8 cellular contexts compared by ENCODE assay signal in the genomic region with DNA sequence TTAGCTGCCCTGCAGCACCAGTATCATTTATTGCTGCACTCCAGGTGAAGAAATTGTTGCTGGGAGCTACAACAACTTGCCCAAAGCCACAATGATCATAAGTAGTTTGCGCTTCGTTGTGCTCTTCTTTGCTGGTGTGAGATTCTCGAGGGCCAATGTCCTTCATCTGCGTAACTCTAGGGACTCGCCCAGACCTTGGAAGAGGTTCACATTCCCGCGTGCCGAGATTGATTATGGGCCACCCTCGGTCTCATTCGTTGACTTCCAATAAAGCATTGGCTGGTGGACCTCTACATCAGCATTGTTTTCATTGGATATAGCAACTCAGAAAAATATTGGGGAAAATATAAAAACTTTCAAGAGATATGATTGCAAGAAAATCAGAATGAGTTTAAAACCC. TPM values are rescaled to one million over a fixed set of nuclear protein-coding genes. Genes with fewer than 3 reads are reported as not detected.
A peak's percentile ranks its signal among the peaks of the same experiment; 100 is the strongest.
DNase-seq lines count a peak whose midpoint lies in the region; ATAC-seq, FAIRE-seq and TF ChIP-seq lines count a peak whose summit lies in the region.
"Had no signal": no experiment of that assay in that cellular context is flagged by ENCODE, and none has a peak within 500 bp of the region (broad histone marks: within the 10 kb centered on the region; RNA-seq: fewer than 3 reads in every experiment).

No MANE protein-coding gene starts in this region.

- H3K9me3 Mint-ChIP-seq in IgD-negative memory B cell: no peaks in the 10 kb centered on the region
- H3K9me3 Mint-ChIP-seq in activated naive CD8-positive, alpha-beta T cell treated with anti-CD3 and anti-CD28 coated beads, Interleukin-2, amount 50 U/mL, for 24 hours: no peaks in the 10 kb centered on the region
- no peaks in the 10 kb centered on the region for H3K9me3 Mint-ChIP-seq in stimulated activated memory B cell treated with anti-CD40 and anti-IgM and Interleukin-4, amounts not matched to agents 10 μg/mL and 1 μg/mL and 100 μg/mL, for 72 hours

- H3K79me2 ChIP-seq in keratinocyte (ENCODE audit: control insufficient read depth, insufficient read depth, low read length): peaks cover 51% of the 10 kb centered on the region

- peak overlapping the region; percentile 93 to 99 (median 93) for H3K4me3 ChIP-seq in keratinocyte (ENCODE audit: control insufficient read depth in 2 of 3, extremely low read depth in 1 of 3, insufficient read depth in 2 of 3, low read depth in 1 of 3, low read length in 3 of 3)

- peaks cover 29% of the 10 kb centered on the region for H3K4me1 ChIP-seq in keratinocyte (ENCODE audit: control insufficient read depth, extremely low read depth, insufficient read depth, low read length)

- H3K27ac ChIP-seq in keratinocyte (ENCODE audit: control insufficient read depth, insufficient read depth, low read length): peak overlapping the region; percentile 98

- no peak overlapping the region for H3K27ac Mint-ChIP-seq in IgD-negative memory B cell
- no peak overlapping the region for H3K27ac Mint-ChIP-seq in activated naive CD8-positive, alpha-beta T cell treated with anti-CD3 and anti-CD28 coated beads, Interleukin-2, amount 50 U/mL, for 24 hours
- no peak overlapping the region for H3K27ac Mint-ChIP-seq in stimulated activated memory B cell treated with anti-CD40 and anti-IgM and Interleukin-4, amounts not matched to agents 10 μg/mL and 1 μg/mL and 100 μg/mL, for 72 hours

- H3K9me1 ChIP-seq in keratinocyte (ENCODE audit: control insufficient read depth, extremely low read depth, insufficient read depth, low read length): peaks cover 3% of the 10 kb centered on the region

- peak overlapping the region; percentile 90 for H3K4me2 ChIP-seq in keratinocyte (ENCODE audit: control insufficient read depth, extremely low read depth, insufficient read depth, low read depth, low read length)

- no peak for DNase-seq in activated naive CD8-positive, alpha-beta T cell treated with anti-CD3 and anti-CD28 coated beads, Interleukin-2, amount 50 U/mL, for 24 hours
- no peak for DNase-seq in keratinocyte (ENCODE audit: low read depth, low spot score)
- DNase-seq in stimulated activated CD4-positive, alpha-beta T cell treated with anti-CD3 and anti-CD28 coated beads, Interleukin-1b, Interleukin-23, amount 100 ng/mL, for 48 hours: no peak
- DNase-seq in activated CD4-positive, alpha-beta T cell treated with anti-CD3 and anti-CD28 coated beads, Interleukin-2, amount 50 U/mL, for 4 hours: no peak
- DNase-seq: substantia nigra had no signal

- FAIRE-seq in keratinocyte (lab: Jason Lieb, UNC): no peak

- H3K27me3 ChIP-seq in keratinocyte (ENCODE audit: control insufficient read depth, extremely low read depth, insufficient read depth, low read length): no peaks in the 10 kb centered on the region

- dilution Hi-C loops in keratinocyte (cut with MboI; ENCODE audit: extremely low pct_ligation_motif_present, low sequenced_read_pairs): no loop called here

- no peaks in the 10 kb centered on the region for H3K36me3 Mint-ChIP-seq in IgD-negative memory B cell
- H3K36me3 Mint-ChIP-seq in activated naive CD8-positive, alpha-beta T cell treated with anti-CD3 and anti-CD28 coated beads, Interleukin-2, amount 50 U/mL, for 24 hours (ENCODE audit: low read depth): no peaks in the 10 kb centered on the region
- no peaks in the 10 kb centered on the region for H3K36me3 Mint-ChIP-seq in stimulated activated memory B cell treated with anti-CD40 and anti-IgM and Interleukin-4, amounts not matched to agents 10 μg/mL and 1 μg/mL and 100 μg/mL, for 72 hours

- peaks cover 2 to 6% of the 10 kb centered on the region in 2 experiments for H3K36me3 ChIP-seq in keratinocyte (ENCODE audit: control insufficient read depth in 2 of 2, extremely low read depth in 1 of 2, insufficient read depth in 2 of 2, low read length in 2 of 2)

- H3K9me3 ChIP-seq in keratinocyte (ENCODE audit: control insufficient read depth, low read depth, low read length): no peaks in the 10 kb centered on the region

- H3K9ac ChIP-seq in keratinocyte (ENCODE audit: control insufficient read depth, extremely low read depth, insufficient read depth, low read length): peak overlapping the region; percentile 99

- peaks cover 5 to 13% (median 10%) of the 10 kb centered on the region in 3 donors for H3K4me1 Mint-ChIP-seq in IgD-negative memory B cell
- H3K4me1 Mint-ChIP-seq in activated naive CD8-positive, alpha-beta T cell treated with anti-CD3 and anti-CD28 coated beads, Interleukin-2, amount 50 U/mL, for 24 hours: peaks cover 16% of the 10 kb centered on the region
- peaks cover 21% of the 10 kb centered on the region for H3K4me1 Mint-ChIP-seq in stimulated activated memory B cell treated with anti-CD40 and anti-IgM and Interleukin-4, amounts not matched to agents 10 μg/mL and 1 μg/mL and 100 μg/mL, for 72 hours

- peaks cover 14% of the 10 kb centered on the region for H4K20me1 ChIP-seq in keratinocyte (ENCODE audit: control insufficient read depth, extremely low read depth, insufficient read depth, low read length)

- H2AFZ ChIP-seq in keratinocyte (ENCODE audit: control insufficient read depth, low read length): peak overlapping the region; percentile 60

- peak overlapping the region; percentile 91 to 99 (median 96) for H3K4me3 Mint-ChIP-seq in IgD-negative memory B cell
- H3K4me3 Mint-ChIP-seq in activated naive CD8-positive, alpha-beta T cell treated with anti-CD3 and anti-CD28 coated beads, Interleukin-2, amount 50 U/mL, for 24 hours: peak overlapping the region; percentile 92
- peak overlapping the region; percentile 82 for H3K4me3 Mint-ChIP-seq in stimulated activated memory B cell treated with anti-CD40 and anti-IgM and Interleukin-4, amounts not matched to agents 10 μg/mL and 1 μg/mL and 100 μg/mL, for 72 hours

- no peak for TF ChIP-seq CTCF in keratinocyte (optimal IDR thresholded peaks at IDR 0.05 in 1 of 3, IDR thresholded peaks at IDR 0.05 in 1 of 3, conservative IDR thresholded peaks at IDR 0.05 in 1 of 3; ENCODE audit: extremely low read depth in 1 of 3, insufficient read depth in 2 of 3, low read length in 3 of 3)

- no peak for ATAC-seq in activated naive CD8-positive, alpha-beta T cell treated with anti-CD3 and anti-CD28 coated beads, Interleukin-2, amount 50 U/mL, for 24 hours
- ATAC-seq in stimulated activated memory B cell treated with anti-CD40 and anti-IgM and Interleukin-4, amounts not matched to agents 10 μg/mL and 1 μg/mL and 100 μg/mL, for 72 hours: no peak
- no peak for ATAC-seq in GM21360 (IDR thresholded peaks at IDR 0.05; ENCODE audit: unreplicated experiment)

- H3K27me3 Mint-ChIP-seq in IgD-negative memory B cell: peaks cover 25% of the 10 kb centered on the region
- peaks cover 35% of the 10 kb centered on the region for H3K27me3 Mint-ChIP-seq in activated naive CD8-positive, alpha-beta T cell treated with anti-CD3 and anti-CD28 coated beads, Interleukin-2, amount 50 U/mL, for 24 hours
- H3K27me3 Mint-ChIP-seq in stimulated activated memory B cell treated with anti-CD40 and anti-IgM and Interleukin-4, amounts not matched to agents 10 μg/mL and 1 μg/mL and 100 μg/mL, for 72 hours: peaks cover 36% of the 10 kb centered on the region

RNA-seq across cellular contexts. Expression of gene PHLDB2, which starts 0.4 kb away (rescaled TPM):
- polyA plus RNA-seq in IgD-negative memory B cell: 1.4 TPM
- polyA plus RNA-seq in keratinocyte: 74.2 to 150 TPM (median 108 TPM) in 3 replicates
- polyA plus RNA-seq in keratinocyte (2011; ENCODE audit: low read depth): 155 TPM
- polyA plus RNA-seq in keratinocyte (2011; cell fraction: cytosol; rRNA removed): 50.9 and 92.7 TPM in 2 replicates
- 274 and 308 TPM in 2 replicates for polyA plus RNA-seq in keratinocyte (2011; cell fraction: nucleus; rRNA removed)
- polyA plus RNA-seq in keratinocyte (2012; ENCODE audit: low replicate concordance): 82.5 and 87.2 TPM in 2 replicates
- polyA minus RNA-seq in keratinocyte: 123 to 447 TPM (median 330 TPM) in 3 replicates
- 83.3 TPM for polyA minus RNA-seq in keratinocyte (2011; cell fraction: cytosol; rRNA and poly(A)+ RNA removed)
- polyA minus RNA-seq in keratinocyte (2011; cell fraction: nucleus; rRNA and poly(A)+ RNA removed): 519 and 1,062 TPM in 2 replicates

Comparison
In these comparisons a context has a peak if more than half of its experiments do, and no peak if none do; other contexts are left out.
1. RNA of gene PHLDB2, which starts 0.4 kb away (polyA plus RNA-seq): 50.9 to 308 TPM in keratinocyte; 1.4 TPM in IgD-negative memory B cell (single experiment); every median in the first group is over 10 times any median in the second.
2. Peak in every context shown above with its lines, with median percentiles within 50 percentile points of each other: H3K4me3 Mint-ChIP-seq.